ENCODE assay signal across 9 cellular contexts in the genomic region with DNA sequence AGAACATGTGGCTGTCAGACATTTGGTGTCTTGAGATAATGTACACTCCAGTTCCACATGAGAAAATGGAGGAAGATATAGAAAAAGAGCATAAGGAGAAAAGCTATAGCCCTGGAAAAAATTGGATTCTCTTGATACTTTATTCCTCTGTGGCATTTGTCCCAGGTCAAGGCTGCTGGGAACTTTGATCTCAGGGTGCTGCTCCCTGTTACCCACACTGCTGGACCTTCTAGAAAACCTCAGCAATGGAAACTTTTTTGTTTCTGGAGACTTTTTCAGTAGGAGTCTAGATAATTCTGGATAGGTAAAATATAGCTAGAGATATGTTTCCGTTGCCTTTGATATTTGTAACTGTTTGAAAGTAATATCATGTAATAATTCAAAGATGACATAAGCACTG. TPM values are rescaled to one million over a fixed set of nuclear protein-coding genes. Genes with fewer than 3 reads are reported as not detected.
"Had no signal": no experiment of that assay in that cellular context is flagged by ENCODE, and none has a peak within 500 bp of the region (broad histone marks: within the 10 kb centered on the region; RNA-seq: fewer than 3 reads in every experiment).

No MANE protein-coding gene starts in this region.

- H3K4me3 ChIP-seq: K562 had no signal

- DNase-seq: IMR-90, KBM-7, KG1 had no signal

- H3K4me1 Mint-ChIP-seq: IgD-negative memory B cell had no signal

- H3K27ac ChIP-seq: HL-60 had no signal

- H3K36me3 Mint-ChIP-seq: IgD-negative memory B cell had no signal

- ATAC-seq: K562 had no signal

- H3K27ac Mint-ChIP-seq: IgD-negative memory B cell had no signal

- FAIRE-seq: HTR-8/SVneo, K562 had no signal

- H3K9me3 Mint-ChIP-seq: IgD-negative memory B cell had no signal

- H3K4me3 Mint-ChIP-seq: IgD-negative memory B cell had no signal

RNA-seq across cellular contexts. Expression of a gene that starts 11.1 kb away (rescaled TPM):
- total RNA-seq: HT1080, IMR-90 had no signal
- polyA plus RNA-seq: IgD-negative memory B cell, K562 had no signal

RNA-seq across cellular contexts. Expression of a gene that starts 20.2 kb away (rescaled TPM):
- total RNA-seq: HT-29, HT1080 had no signal
- polyA plus RNA-seq: IgD-negative memory B cell, K562 had no signal

RNA-seq across cellular contexts. Expression of a gene that starts 50.6 kb away (rescaled TPM):
- total RNA-seq: HT-29, HT1080, IMR-90, K562 had no signal
- polyA plus RNA-seq: IgD-negative memory B cell, IMR-90, K562 had no signal
